ENCODE assay signal across 19 cellular contexts in genomic region chr12:76341436-76342030, GRCh38. TPM values are rescaled to one million over a fixed set of nuclear protein-coding genes. Genes with fewer than 3 reads are reported as not detected.
DNase-seq lines count a peak whose midpoint lies in the region; ATAC-seq and TF ChIP-seq lines count a peak whose summit lies in the region.
"Had no signal": no experiment of that assay in that cellular context is flagged by ENCODE, and none has a peak within 500 bp of the region (broad histone marks: within the 10 kb centered on the region; RNA-seq: fewer than 3 reads in every experiment).

No MANE protein-coding gene starts in this region.

- no peaks in the 10 kb centered on the region for H3K27me3 Mint-ChIP-seq in MCF 10A (ENCODE audit: insufficient read depth, unreplicated experiment)
- H3K27me3 Mint-ChIP-seq in activated T-helper 17 cell treated with anti-CD3 and anti-CD28 coated beads, Interleukin-2, amount 50 U/mL, for 72 hours = peaks cover 6% of the 10 kb centered on the region

- in situ Hi-C loops in mammary epithelial cell (cut with MboI; ENCODE audit: low sequenced_read_pairs in 2 of 2) = loop anchor here (10.0 kb wide), 2 partner anchors 267 to 807 kb away; no protein-coding TSS in a partner anchor

- H3K4me1 Mint-ChIP-seq in MCF 10A (ENCODE audit: insufficient read depth, unreplicated experiment) = peaks cover 17% of the 10 kb centered on the region
- H3K4me1 Mint-ChIP-seq in activated T-helper 17 cell treated with anti-CD3 and anti-CD28 coated beads, Interleukin-2, amount 50 U/mL, for 72 hours = peaks cover 5% of the 10 kb centered on the region

- H3K4me3 Mint-ChIP-seq in MCF 10A (ENCODE audit: unreplicated experiment) = no peak overlapping the region
- H3K4me3 Mint-ChIP-seq in activated T-helper 17 cell treated with anti-CD3 and anti-CD28 coated beads, Interleukin-2, amount 50 U/mL, for 72 hours = no peak overlapping the region
- H3K4me3 Mint-ChIP-seq: CD14-positive monocyte, mesothelial cell of epicardium, WTC11 had no signal

- peaks cover 16% of the 10 kb centered on the region for H3K4me1 ChIP-seq in mammary epithelial cell (ENCODE audit: insufficient read depth, low read length)

- no peak for TF ChIP-seq CTCF in mammary epithelial cell (conservative IDR thresholded peaks at IDR 0.05 in 1 of 2, IDR thresholded peaks at IDR 0.05 in 1 of 2; ENCODE audit: extremely low read depth in 1 of 2, insufficient read depth in 1 of 2, low read depth in 1 of 2, low read length in 2 of 2)
- TF ChIP-seq CTCF in MCF 10A (IDR thresholded peaks at IDR 0.05; ENCODE audit: unreplicated experiment) = no peak
- no peak for TF ChIP-seq CTCF in fibroblast of the aortic adventitia (IDR thresholded peaks at IDR 0.05; ENCODE audit: insufficient read depth, low read length)

- no peak overlapping the region for H3K4me3 ChIP-seq in mammary epithelial cell (replicated peaks in 1 of 3; ENCODE audit: insufficient read depth in 1 of 3, low read depth in 2 of 3, low read length in 3 of 3)
- H3K4me3 ChIP-seq in fibroblast of the aortic adventitia (ENCODE audit: low read depth, low read length) = no peak overlapping the region
- H3K4me3 ChIP-seq: thoracic aorta had no signal

- H3K36me3 ChIP-seq in mammary epithelial cell (ENCODE audit: insufficient read depth, low read length) = no peaks in the 10 kb centered on the region
- H3K36me3 ChIP-seq: thoracic aorta had no signal

- H3K9me3 ChIP-seq in mammary epithelial cell (replicated peaks; ENCODE audit: insufficient read depth, low read length) = no peaks in the 10 kb centered on the region
- H3K9me3 ChIP-seq: thoracic aorta had no signal

- no peaks in the 10 kb centered on the region for H3K27me3 ChIP-seq in mammary epithelial cell (ENCODE audit: insufficient read depth, low read length)

- ATAC-seq in activated T-helper 17 cell treated with anti-CD3 and anti-CD28 coated beads, Interleukin-2, amount 50 U/mL, for 72 hours (replicated peaks) = peak; percentile 72
- ATAC-seq: activated T-cell treated with anti-CD3 and anti-CD28 coated beads, Interleukin-2, amount 50 U/mL, for 72 hours; WTC11 had no signal

- H4K20me1 ChIP-seq in mammary epithelial cell (ENCODE audit: insufficient read depth, low read length) = no peaks in the 10 kb centered on the region

- no peaks in the 10 kb centered on the region for H3K9me3 Mint-ChIP-seq in MCF 10A (ENCODE audit: unreplicated experiment)
- no peaks in the 10 kb centered on the region for H3K9me3 Mint-ChIP-seq in activated T-helper 17 cell treated with anti-CD3 and anti-CD28 coated beads, Interleukin-2, amount 50 U/mL, for 72 hours
- H3K9me3 Mint-ChIP-seq: activated T-cell treated with anti-CD3 and anti-CD28 coated beads, Interleukin-2, amount 50 U/mL, for 72 hours; mesothelial cell of epicardium; WTC11 had no signal

- intact Hi-C loops in mammary epithelial cell (cut with micrococcal nuclease) = loop anchor here (10.0 kb wide), 1 partner anchor 157 kb away; no protein-coding TSS in a partner anchor
- intact Hi-C loops in MCF 10A (cut with micrococcal nuclease) = no loop called here

- no peak overlapping the region for H3K27ac Mint-ChIP-seq in MCF 10A (ENCODE audit: low read depth, unreplicated experiment)
- H3K27ac Mint-ChIP-seq in activated T-helper 17 cell treated with anti-CD3 and anti-CD28 coated beads, Interleukin-2, amount 50 U/mL, for 72 hours = no peak overlapping the region
- H3K27ac Mint-ChIP-seq: activated T-cell treated with anti-CD3 and anti-CD28 coated beads, Interleukin-2, amount 50 U/mL, for 72 hours; mesothelial cell of epicardium; WTC11 had no signal

- POLR2A ChIA-PET in MCF 10A (lab: Yijun Ruan, JAX) = no interaction called here

- CTCF ChIA-PET in mammary epithelial cell (lab: Charles Lee; ENCODE audit: low non-redundant PET) = no interaction called here
- CTCF ChIA-PET in MCF 10A (lab: Yijun Ruan, JAX) = interaction anchor here (0.7 kb wide), 1 partner anchor 45 kb away, joined by 3 read pairs; no protein-coding TSS in a partner anchor

- dilution Hi-C loops in mammary epithelial cell (cut with HindIII; ENCODE audit: low sequenced_read_pairs) = loop anchor here (5.0 kb wide), 1 partner anchor 54 kb away; no protein-coding TSS in a partner anchor

- peak overlapping the region; percentile 39 for H3K4me2 ChIP-seq in mammary epithelial cell (ENCODE audit: insufficient read depth, low read depth, low read length)

- DNase-seq in mammary epithelial cell (peak; percentile 68), MCF 10A (ENCODE audit: unreplicated experiment) (no peak), fibroblast of the aortic adventitia (ENCODE audit: low read depth) (peak; percentile 60), NOMO-1 treated with DMSO at 0.1 percent for 48 hours (lab: John Stamatoyannopoulos, UW; ENCODE audit: unreplicated experiment) (no peak), EL (no peak), NCI-H446 treated with DMSO at 0.1 percent for 48 hours (lab: John Stamatoyannopoulos, UW) (no peak)
- DNase-seq in activated effector memory CD4-positive, alpha-beta T cell treated with Interleukin-2 at 50 U/mL for 16 hours = no peak
- DNase-seq: activated T-cell treated with anti-CD3 and anti-CD28 coated beads, Interleukin-2, amount 50 U/mL, for 72 hours; DMS153; effector CD8-positive, alpha-beta T cell; NCI-H1694; NCI-H345; SHP77 treated with DMSO at 0.1 percent for 48 hours; T-helper 2 cell had no signal

- 80% methylated on average over 5 of the region's 5 CpGs for WGBS in mammary epithelial cell (ENCODE audit: low coverage, missing lambda C conversion rate)

- H3K79me2 ChIP-seq in mammary epithelial cell (ENCODE audit: insufficient read depth, low read length) = peaks cover 12% of the 10 kb centered on the region

- BruUV-seq in mammary epithelial cell (replicated peaks; lab: Mats Ljungman, UMichigan) = no TSS peak
- no TSS peak for BruUV-seq in MCF 10A (replicated peaks; lab: Mats Ljungman, UMichigan)

- peaks cover 4% of the 10 kb centered on the region for H3K36me3 Mint-ChIP-seq in MCF 10A (ENCODE audit: insufficient read depth, unreplicated experiment)
- no peaks in the 10 kb centered on the region for H3K36me3 Mint-ChIP-seq in activated T-helper 17 cell treated with anti-CD3 and anti-CD28 coated beads, Interleukin-2, amount 50 U/mL, for 72 hours (ENCODE audit: low read depth)
- H3K36me3 Mint-ChIP-seq: mesothelial cell of epicardium, WTC11 had no signal

- peak overlapping the region; percentile 49 for H2AFZ ChIP-seq in mammary epithelial cell (ENCODE audit: low read depth, low read length)

- no peak overlapping the region for H3K9ac ChIP-seq in mammary epithelial cell (ENCODE audit: insufficient read depth, low read length)

- H3K27ac ChIP-seq in mammary epithelial cell (ENCODE audit: insufficient read depth, low read depth, low read length) = no peak overlapping the region
- H3K27ac ChIP-seq: thoracic aorta had no signal

RNA-seq across cellular contexts. Expression of gene BBS10, which starts 6.7 kb away (rescaled TPM):
- total RNA-seq in mammary epithelial cell (10 to 100 TPM in 1 of 2 donors, 1 to 10 TPM in 1; 7.6 to 10.7 TPM), MCF 10A (2022) (5.9 and 10.2 TPM in 2 replicates), fibroblast of the aortic adventitia (ENCODE audit: low replicate concordance) (4.3 and 21.3 TPM in 2 replicates)
- 3.3 TPM for polyA plus RNA-seq in mammary epithelial cell
- 2.2 TPM for polyA minus RNA-seq in mammary epithelial cell
- 1 to 10 TPM; 2.8 to 3.8 TPM for total RNA-seq in activated T-helper 17 cell treated with anti-CD3 and anti-CD28 coated beads, Interleukin-2, amount 50 U/mL, for 72 hours

Comparison
In these comparisons a context has a peak if more than half of its experiments do, and no peak if none do; other contexts are left out.
1. DNase-seq: peak in mammary epithelial cell (single experiment) and fibroblast of the aortic adventitia (single experiment); none in MCF 10A (single experiment), activated effector memory CD4-positive, alpha-beta T cell treated with Interleukin-2 at 50 U/mL for 16 hours (single experiment), NOMO-1 treated with DMSO at 0.1 percent for 48 hours (single experiment), EL (single experiment) and NCI-H446 treated with DMSO at 0.1 percent for 48 hours (single experiment).